In the genomic region with DNA sequence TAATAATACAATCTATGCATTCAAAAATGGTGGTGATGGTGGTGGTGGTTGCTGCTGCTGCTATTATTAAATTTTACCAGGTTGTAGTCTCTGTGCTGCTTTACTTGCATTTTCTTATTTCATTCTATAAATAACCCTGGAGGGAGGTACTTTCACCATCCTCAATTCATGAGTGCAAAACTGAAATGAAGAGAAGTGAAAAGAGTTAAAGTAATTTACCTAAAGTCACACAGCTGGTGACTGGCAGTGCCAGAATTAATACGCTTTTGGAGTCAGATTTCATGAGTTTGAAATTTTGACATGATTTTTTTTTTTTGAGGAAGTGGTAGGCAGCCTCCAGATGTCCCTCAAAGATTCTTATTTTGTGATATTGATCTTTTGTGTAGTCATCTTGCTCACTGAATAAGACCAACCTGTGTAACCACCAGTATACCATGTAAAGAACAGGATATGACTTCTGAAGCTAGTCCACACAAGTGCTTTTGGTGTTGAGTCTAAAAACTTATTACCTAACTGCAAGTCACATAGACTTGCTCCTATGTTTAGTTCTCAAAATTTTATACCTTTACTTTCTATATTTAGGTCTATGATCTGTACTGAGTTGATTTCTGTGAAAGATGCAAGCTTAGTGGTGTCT, we compare ENCODE assay signal across 13 cellular contexts.
DNase-seq lines count a peak whose midpoint lies in the region; ATAC-seq, FAIRE-seq and TF ChIP-seq lines count a peak whose summit lies in the region.
"Had no signal": no experiment of that assay in that cellular context is flagged by ENCODE, and none has a peak within 500 bp of the region (broad histone marks: within the 10 kb centered on the region; RNA-seq: fewer than 3 reads in every experiment).

No MANE protein-coding gene starts in this region.

- H3K9me3 ChIP-seq in GM12878 (replicated peaks; ENCODE audit: control insufficient read depth, insufficient read depth, low read length) (no peaks in the 10 kb centered on the region), spleen (no peaks in the 10 kb centered on the region)

- peak; percentile 77 for FAIRE-seq in GM12878 (lab: Jason Lieb, UNC)
- FAIRE-seq: colon, keratinocyte had no signal

- H3K36me3 ChIP-seq in GM12878 (ENCODE audit: control insufficient read depth in 2 of 2, insufficient read depth in 2 of 2, low read length in 1 of 2) (no peaks in the 10 kb centered on the region), spleen (no peaks in the 10 kb centered on the region)

- ATAC-seq in GM19043 (IDR thresholded peaks at IDR 0.05; ENCODE audit: low read depth, unreplicated experiment): peak; percentile 39
- ATAC-seq in HG02588 (IDR thresholded peaks at IDR 0.05; ENCODE audit: unreplicated experiment): peak; percentile 87
- peak; percentile 73 for ATAC-seq in HG03280 (IDR thresholded peaks at IDR 0.05; ENCODE audit: unreplicated experiment)
- peak; percentile 90 for ATAC-seq in GM12878
- ATAC-seq: naive thymus-derived CD8-positive, alpha-beta T cell; sciatic nerve had no signal

- SMC1A ChIA-PET in GM12878 (lab: Charles Lee; ENCODE audit: uncharacterized antibody, unreplicated experiment): no interaction called here

- H2AFZ ChIP-seq in GM12878 (ENCODE audit: control insufficient read depth, low read depth, low read length): no peak overlapping the region; the same call in 1 of the 2 replicates

- no peaks in the 10 kb centered on the region for H4K20me1 ChIP-seq in GM12878 (ENCODE audit: control insufficient read depth, insufficient read depth)

- intact Hi-C loops in GM12878 (cut with micrococcal nuclease; ENCODE audit: unreplicated experiment) (no loop called here), spleen (cut with DNase I; ENCODE audit: low total_unique reads) (no loop called here)

- TF ChIP-seq CTCF in GM12878 (IDR thresholded peaks at IDR 0.05 in 2 of 3, conservative IDR thresholded peaks at IDR 0.05 in 1 of 3; ENCODE audit: control insufficient read depth in 2 of 3, extremely low read depth in 1 of 3, insufficient read depth in 1 of 3, low read depth in 3 of 3, low read length in 3 of 3) (no peak), spleen (IDR thresholded peaks at IDR 0.05 in 8 of 11, conservative IDR thresholded peaks at IDR 0.05 in 3 of 11) (no peak)

- in situ Hi-C loops in GM12878 (cut with MboI): no loop called here

- DNase-seq in GM12878 (ENCODE audit: low read depth, low spot score) (peak; percentile 50), NCI-H2107 (lab: John Stamatoyannopoulos, UW) (no peak), foreskin melanocyte (no peak), spleen (no peak)
- DNase-seq: activated CD8-positive, alpha-beta memory T cell treated with anti-CD3 and anti-CD28 coated beads, Interleukin-2, amount 50 U/mL, for 4 hours; activated naive CD8-positive, alpha-beta T cell treated with anti-CD3 and anti-CD28 coated beads for 36 hours; naive thymus-derived CD8-positive, alpha-beta T cell had no signal

- no peak for TF ChIP-seq EP300 in GM12878 (IDR thresholded peaks at IDR 0.05; ENCODE audit: borderline replicate concordance in 1 of 2, control insufficient read depth in 1 of 2, low read depth in 2 of 2, low read length in 2 of 2)

- POLR2A ChIA-PET in GM12878 (lab: Charles Lee): no interaction called here

- H3K27me3 ChIP-seq in GM12878 (replicated peaks in 1 of 2; ENCODE audit: control insufficient read depth in 2 of 2, insufficient read depth in 2 of 2, low read length in 1 of 2) (no peaks in the 10 kb centered on the region), spleen (replicated peaks in 1 of 7) (no peaks in the 10 kb centered on the region)

- CTCF ChIA-PET in GM12878 (lab: Yijun Ruan, JAX): interaction anchor here (0.7 to 1.1 kb wide), 3 partner anchors 9 to 298 kb away, joined by 3 read pairs; no protein-coding TSS in a partner anchor

- H3K4me1 ChIP-seq in GM12878 (ENCODE audit: control insufficient read depth, insufficient read depth, low read length) (no peaks in the 10 kb centered on the region), spleen (no peaks in the 10 kb centered on the region)

- H3K4me3 ChIP-seq in GM12878 (no peak overlapping the region), spleen (no peak overlapping the region)

- TF ChIP-seq POLR2A in GM12878 (IDR thresholded peaks at IDR 0.05; ENCODE audit: low read depth, low read length): no peak
- no peak for TF ChIP-seq POLR2A in spleen (IDR thresholded peaks at IDR 0.05)

- BruUV-seq in GM12878 (replicated peaks; lab: Mats Ljungman, UMichigan): no TSS peak

- peak overlapping the region; percentile 0; the same call in 1 of the 2 replicates for H3K4me2 ChIP-seq in GM12878 (ENCODE audit: control insufficient read depth, insufficient read depth)

- no peak overlapping the region for H3K9ac ChIP-seq in GM12878 (ENCODE audit: control insufficient read depth, insufficient read depth, low read length)

- 0% methylated on average over 1 of the region's 1 CpG for WGBS in GM12878 (ENCODE audit: insufficient coverage, insufficient replicate concordance, low lambda C conversion rate, missing lambda C conversion rate)
- WGBS in spleen, 5 donors: 34 to 53% (median 49%) methylated on average over 1 of the region's 1 CpG

- 0 out of 2 replicates have a peak, but pooled peaks have one; percentile 1 for TF ChIP-seq RAD21 in GM12878 (IDR thresholded peaks at IDR 0.05; ENCODE audit: insufficient read depth, low read depth, low read length)

- RAD21 ChIA-PET in GM12878 (lab: Charles Lee; ENCODE audit: unreplicated experiment): no interaction called here

- H3K27ac ChIP-seq in GM12878 (ENCODE audit: control insufficient read depth, insufficient read depth) (peak overlapping the region; percentile 7; the same call in 1 of the 2 replicates), spleen (no peak overlapping the region)

- no peaks in the 10 kb centered on the region for H3K79me2 ChIP-seq in GM12878 (ENCODE audit: control insufficient read depth, insufficient read depth, low read length)

TF ChIP-seq in GM12878, 131 proteins besides CTCF, POLR2A, EP300 and RAD21 (continues in another document):
- TF ChIP-seq RUNX3 (IDR thresholded peaks at IDR 0.05; ENCODE audit: low read length): 0 out of 2 replicates have a peak, but pooled peaks have one; percentile 31
- TF ChIP-seq TCF7 (IDR thresholded peaks at IDR 0.05; ENCODE audit: borderline replicate concordance): no peak
- no peak for TF ChIP-seq ETV6 (conservative IDR thresholded peaks at IDR 0.05 in 1 of 2, IDR thresholded peaks at IDR 0.05 in 1 of 2; ENCODE audit: borderline replicate concordance in 1 of 2, low read depth in 1 of 2)
- peak; percentile 85 for TF ChIP-seq MEF2A (IDR thresholded peaks at IDR 0.05; ENCODE audit: insufficient read depth, low read depth, low read length)
- no peak for TF ChIP-seq YBX1 (IDR thresholded peaks at IDR 0.05)
- TF ChIP-seq SIN3A (IDR thresholded peaks at IDR 0.05; ENCODE audit: low read depth, low read length): no peak
- TF ChIP-seq SREBF1 (IDR thresholded peaks at IDR 0.05; ENCODE audit: low read length): no peak
- TF ChIP-seq EGR1 (IDR thresholded peaks at IDR 0.05; ENCODE audit: borderline replicate concordance in 1 of 2, low read depth in 2 of 2, low read length in 2 of 2): no peak
- no peak for TF ChIP-seq PAX8 (IDR thresholded peaks at IDR 0.05)
- no peak for TF ChIP-seq NRF1 (conservative IDR thresholded peaks at IDR 0.05; ENCODE audit: low read depth, low read length)
- no peak for TF ChIP-seq RAD51 (IDR thresholded peaks at IDR 0.05)
- TF ChIP-seq, protein P1, sequence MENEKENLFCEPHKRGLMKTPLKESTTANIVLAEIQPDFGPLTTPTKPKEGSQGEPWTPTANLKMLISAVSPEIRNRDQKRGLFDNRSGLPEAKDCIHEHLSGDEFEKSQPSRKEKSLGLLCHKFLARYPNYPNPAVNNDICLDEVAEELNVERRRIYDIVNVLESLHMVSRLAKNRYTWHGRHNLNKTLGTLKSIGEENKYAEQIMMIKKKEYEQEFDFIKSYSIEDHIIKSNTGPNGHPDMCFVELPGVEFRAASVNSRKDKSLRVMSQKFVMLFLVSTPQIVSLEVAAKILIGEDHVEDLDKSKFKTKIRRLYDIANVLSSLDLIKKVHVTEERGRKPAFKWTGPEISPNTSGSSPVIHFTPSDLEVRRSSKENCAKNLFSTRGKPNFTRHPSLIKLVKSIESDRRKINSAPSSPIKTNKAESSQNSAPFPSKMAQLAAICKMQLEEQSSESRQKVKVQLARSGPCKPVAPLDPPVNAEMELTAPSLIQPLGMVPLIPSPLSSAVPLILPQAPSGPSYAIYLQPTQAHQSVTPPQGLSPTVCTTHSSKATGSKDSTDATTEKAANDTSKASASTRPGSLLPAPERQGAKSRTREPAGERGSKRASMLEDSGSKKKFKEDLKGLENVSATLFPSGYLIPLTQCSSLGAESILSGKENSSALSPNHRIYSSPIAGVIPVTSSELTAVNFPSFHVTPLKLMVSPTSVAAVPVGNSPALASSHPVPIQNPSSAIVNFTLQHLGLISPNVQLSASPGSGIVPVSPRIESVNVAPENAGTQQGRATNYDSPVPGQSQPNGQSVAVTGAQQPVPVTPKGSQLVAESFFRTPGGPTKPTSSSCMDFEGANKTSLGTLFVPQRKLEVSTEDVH (IDR thresholded peaks at IDR 0.05; ENCODE audit: low read depth, partially characterized antibody): no peak
- TF ChIP-seq SUZ12 (IDR thresholded peaks at IDR 0.05; ENCODE audit: unreplicated experiment): no peak
- peak; percentile 58 for TF ChIP-seq NFIC (IDR thresholded peaks at IDR 0.05; ENCODE audit: low read depth, low read length)
- TF ChIP-seq GABPA (IDR thresholded peaks at IDR 0.05; ENCODE audit: low read depth): no peak
- TF ChIP-seq HCFC1 (IDR thresholded peaks at IDR 0.05; ENCODE audit: low read length): no peak

Comparison
In these comparisons a context has a peak if more than half of its experiments do, and no peak if none do; other contexts are left out.
1. ATAC-seq: peak in every context shown above with its lines; median percentile 90 in GM12878; 87 in HG02588; 73 in HG03280; 39 in GM19043.